28 cellular contexts compared by ENCODE assay signal in the genomic region with DNA sequence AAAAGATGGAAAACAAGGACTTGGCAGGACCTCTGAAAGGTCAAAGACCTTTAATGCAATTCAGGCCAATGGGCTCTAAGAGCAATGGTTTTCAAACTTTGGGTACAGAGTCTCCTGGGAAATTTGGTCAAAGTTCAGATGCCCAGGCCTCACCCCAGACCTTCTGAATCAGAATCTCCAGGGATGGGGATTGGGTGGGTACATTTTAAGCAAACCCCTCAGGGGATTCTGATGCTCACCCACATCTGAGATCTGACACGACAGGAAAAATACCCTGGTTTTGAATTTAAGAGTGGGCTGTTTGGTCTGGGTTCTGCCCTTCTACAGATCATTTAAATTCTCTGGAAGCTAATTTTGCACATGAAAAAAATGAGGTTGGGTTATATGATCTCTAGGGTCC.
"Had no signal": no experiment of that assay in that cellular context is flagged by ENCODE, and none has a peak within 500 bp of the region (broad histone marks: within the 10 kb centered on the region; RNA-seq: fewer than 3 reads in every experiment).

No MANE protein-coding gene starts in this region.

- H3K27me3 ChIP-seq: stomach, suprapubic skin, testis, thyroid gland, tibial artery, tibial nerve, transverse colon, upper lobe of left lung, upper lobe of right lung, uterus, vagina had no signal

- H3K4me3 ChIP-seq: stomach, suprapubic skin, testis, thoracic aorta, thyroid gland, tibial artery, tibial nerve, transverse colon, upper lobe of left lung, upper lobe of right lung, uterus, vagina had no signal

- H3K4me3 Mint-ChIP-seq: stimulated activated effector memory CD8-positive, alpha-beta T cell treated with anti-CD3 and anti-CD28 coated beads, Interleukin-12 subunit alpha, Interleukin-12 subunit beta, amount 100 ng/mL, for 72 hours; stimulated activated naive CD8-positive, alpha-beta T cell treated with anti-CD3 and anti-CD28 coated beads, Interleukin-15, amount 100 ng/mL, for 72 hours; stimulated activated naive CD8-positive, alpha-beta T cell treated with anti-CD3 and anti-CD28 coated beads, Interleukin-15, Interleukin-2, amounts not matched to agents 100 ng/mL and 50 ng/mL, for 24 hours; type B pancreatic cell had no signal

- H3K9me3 Mint-ChIP-seq: stimulated activated effector memory CD8-positive, alpha-beta T cell treated with anti-CD3 and anti-CD28 coated beads, Interleukin-12 subunit alpha, Interleukin-12 subunit beta, amount 100 ng/mL, for 72 hours; stimulated activated naive CD8-positive, alpha-beta T cell treated with anti-CD3 and anti-CD28 coated beads, Interleukin-15, amount 100 ng/mL, for 72 hours; stimulated activated naive CD8-positive, alpha-beta T cell treated with anti-CD3 and anti-CD28 coated beads, Interleukin-15, Interleukin-2, amounts not matched to agents 100 ng/mL and 50 ng/mL, for 24 hours; type B pancreatic cell had no signal

- H3K27ac Mint-ChIP-seq: stimulated activated effector memory CD8-positive, alpha-beta T cell treated with anti-CD3 and anti-CD28 coated beads, Interleukin-12 subunit alpha, Interleukin-12 subunit beta, amount 100 ng/mL, for 72 hours; stimulated activated naive CD8-positive, alpha-beta T cell treated with anti-CD3 and anti-CD28 coated beads, Interleukin-15, amount 100 ng/mL, for 72 hours; stimulated activated naive CD8-positive, alpha-beta T cell treated with anti-CD3 and anti-CD28 coated beads, Interleukin-15, Interleukin-2, amounts not matched to agents 100 ng/mL and 50 ng/mL, for 24 hours; type B pancreatic cell had no signal

- H3K4me1 Mint-ChIP-seq: stimulated activated effector memory CD8-positive, alpha-beta T cell treated with anti-CD3 and anti-CD28 coated beads, Interleukin-12 subunit alpha, Interleukin-12 subunit beta, amount 100 ng/mL, for 72 hours; stimulated activated naive CD8-positive, alpha-beta T cell treated with anti-CD3 and anti-CD28 coated beads, Interleukin-15, amount 100 ng/mL, for 72 hours had no signal

- H3K27ac ChIP-seq: stomach, suprapubic skin, testis, thoracic aorta, thyroid gland, tibial artery, tibial nerve, transverse colon, upper lobe of left lung, upper lobe of right lung, uterus, vagina had no signal

- DNase-seq: stimulated activated CD4-positive, alpha-beta T cell treated with anti-CD3 and anti-CD28 coated beads, Interleukin-2, amount 100 ng/mL, for 24 hours; stimulated activated CD4-positive, alpha-beta T cell treated with anti-CD3 and anti-CD28 coated beads, Interleukin-2, amount 100 ng/mL, for 48 hours; stimulated activated CD4-positive, alpha-beta T cell treated with anti-CD3 and anti-CD28 coated beads, Interleukin-4, amount 100 ng/mL, for 1 hour; stimulated activated CD4-positive, alpha-beta T cell treated with anti-CD3 and anti-CD28 coated beads, Interleukin-4, amount 100 ng/mL, for 24 hours; stimulated activated CD4-positive, alpha-beta T cell treated with anti-CD3 and anti-CD28 coated beads, Interleukin-4, amount 100 ng/mL, for 4 hours; stimulated activated CD8-positive, alpha-beta memory T cell treated with anti-CD3 and anti-CD28 coated beads, Interleukin-4, amount 100 ng/mL, for 48 hours; stimulated activated naive CD4-positive, alpha-beta T cell; stimulated activated naive CD4-positive, alpha-beta T cell treated with Interleukin-2 at 50 U/mL for 16 hours; stimulated activated naive CD8-positive, alpha-beta T cell treated with anti-CD3 and anti-CD28 coated beads, Interleukin-15, amount 100 ng/mL, for 72 hours; stimulated activated naive CD8-positive, alpha-beta T cell treated with anti-CD3 and anti-CD28 coated beads, Interleukin-15, Interleukin-2, amounts not matched to agents 100 U/mL and 50 U/mL, for 24 hours; stomach; substantia nigra; testis; thyroid gland; tibial artery; transverse colon; trophoblast cell; upper lobe of left lung; upper lobe of right lung; uterus had no signal

- H3K36me3 ChIP-seq: thoracic aorta, thyroid gland, uterus had no signal

- ATAC-seq: stimulated activated effector memory CD8-positive, alpha-beta T cell treated with anti-CD3 and anti-CD28 coated beads, Interleukin-12 subunit alpha, Interleukin-12 subunit beta, amount 100 ng/mL, for 72 hours; stimulated activated naive CD8-positive, alpha-beta T cell treated with anti-CD3 and anti-CD28 coated beads, Interleukin-15, amount 100 ng/mL, for 72 hours; stimulated activated naive CD8-positive, alpha-beta T cell treated with anti-CD3 and anti-CD28 coated beads, Interleukin-15, Interleukin-2, amounts not matched to agents 100 U/mL and 50 U/mL, for 24 hours; upper lobe of right lung had no signal

- FAIRE-seq: urothelium cell line had no signal

- H3K4me1 ChIP-seq: stomach, suprapubic skin, testis, thyroid gland, tibial artery, tibial nerve, transverse colon, upper lobe of left lung, upper lobe of right lung, uterus, vagina had no signal

- H3K27me3 Mint-ChIP-seq: stimulated activated naive CD8-positive, alpha-beta T cell treated with anti-CD3 and anti-CD28 coated beads, Interleukin-15, amount 100 ng/mL, for 72 hours; stimulated activated naive CD8-positive, alpha-beta T cell treated with anti-CD3 and anti-CD28 coated beads, Interleukin-15, Interleukin-2, amounts not matched to agents 100 ng/mL and 50 ng/mL, for 24 hours; type B pancreatic cell had no signal

- H3K9me3 ChIP-seq: stomach, suprapubic skin, testis, thoracic aorta, thyroid gland, tibial artery, tibial nerve, transverse colon, upper lobe of left lung, upper lobe of right lung, uterus, vagina had no signal
